In genomic region chr20:35478804-35479472, GRCh38 we compare ENCODE assay signal across 1 cellular context.
TF ChIP-seq lines count a peak whose summit lies in the region.

No MANE protein-coding gene starts in this region.

TF ChIP-seq in HepG2, 621 proteins besides CTCF, POLR2A, EP300 and RAD21 (continued from another document and continues in another):
- peak; percentile 57; the same call in 1 of the 2 replicates for TF ChIP-seq PATZ1 (CRISPR knock-in tag; IDR thresholded peaks at IDR 0.05)
- TF ChIP-seq NCOR1 (IDR thresholded peaks at IDR 0.05; ENCODE audit: borderline replicate concordance, low read length) = peak; percentile 64; the same call in 1 of the 2 replicates
- TF ChIP-seq SOX6 (IDR thresholded peaks at IDR 0.05) = no peak
- peak; percentile 69 for TF ChIP-seq SOX6 (CRISPR knock-in tag; IDR thresholded peaks at IDR 0.05)
- TF ChIP-seq PCBP2 (optimal IDR thresholded peaks at IDR 0.05; ENCODE audit: low read depth, low read length, poor library complexity, severe bottlenecking) = no peak
- no peak for TF ChIP-seq MAFG (CRISPR knock-in tag; IDR thresholded peaks at IDR 0.05)
- TF ChIP-seq ZNF12 (CRISPR knock-in tag; IDR thresholded peaks at IDR 0.05) = no peak
- TF ChIP-seq, protein P1, sequence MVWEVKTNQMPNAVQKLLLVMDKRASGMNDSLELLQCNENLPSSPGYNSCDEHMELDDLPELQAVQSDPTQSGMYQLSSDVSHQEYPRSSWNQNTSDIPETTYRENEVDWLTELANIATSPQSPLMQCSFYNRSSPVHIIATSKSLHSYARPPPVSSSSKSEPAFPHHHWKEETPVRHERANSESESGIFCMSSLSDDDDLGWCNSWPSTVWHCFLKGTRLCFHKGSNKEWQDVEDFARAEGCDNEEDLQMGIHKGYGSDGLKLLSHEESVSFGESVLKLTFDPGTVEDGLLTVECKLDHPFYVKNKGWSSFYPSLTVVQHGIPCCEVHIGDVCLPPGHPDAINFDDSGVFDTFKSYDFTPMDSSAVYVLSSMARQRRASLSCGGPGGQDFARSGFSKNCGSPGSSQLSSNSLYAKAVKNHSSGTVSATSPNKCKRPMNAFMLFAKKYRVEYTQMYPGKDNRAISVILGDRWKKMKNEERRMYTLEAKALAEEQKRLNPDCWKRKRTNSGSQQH (CRISPR knock-in tag; IDR thresholded peaks at IDR 0.05; ENCODE audit: low read depth) = no peak
- no peak for TF ChIP-seq ZNF18 (CRISPR knock-in tag; IDR thresholded peaks at IDR 0.05; ENCODE audit: insufficient replicate concordance)
- TF ChIP-seq, protein P2, sequence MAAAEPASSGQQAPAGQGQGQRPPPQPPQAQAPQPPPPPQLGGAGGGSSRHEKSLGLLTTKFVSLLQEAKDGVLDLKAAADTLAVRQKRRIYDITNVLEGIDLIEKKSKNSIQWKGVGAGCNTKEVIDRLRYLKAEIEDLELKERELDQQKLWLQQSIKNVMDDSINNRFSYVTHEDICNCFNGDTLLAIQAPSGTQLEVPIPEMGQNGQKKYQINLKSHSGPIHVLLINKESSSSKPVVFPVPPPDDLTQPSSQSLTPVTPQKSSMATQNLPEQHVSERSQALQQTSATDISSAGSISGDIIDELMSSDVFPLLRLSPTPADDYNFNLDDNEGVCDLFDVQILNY (CRISPR knock-in tag; conservative IDR thresholded peaks at IDR 0.05) = no peak
- TF ChIP-seq ATF2 (CRISPR knock-in tag; IDR thresholded peaks at IDR 0.05) = 0 out of 2 replicates have a peak, but pooled peaks have one; percentile 37
- no peak for TF ChIP-seq ZBTB8A (CRISPR knock-in tag; IDR thresholded peaks at IDR 0.05; ENCODE audit: borderline replicate concordance, low read depth)
- no peak for TF ChIP-seq SUZ12 (IDR thresholded peaks at IDR 0.05; ENCODE audit: low read depth, low read length)
- TF ChIP-seq GMEB1 (CRISPR knock-in tag; IDR thresholded peaks at IDR 0.05; ENCODE audit: borderline replicate concordance) = no peak
- TF ChIP-seq, protein P3, sequence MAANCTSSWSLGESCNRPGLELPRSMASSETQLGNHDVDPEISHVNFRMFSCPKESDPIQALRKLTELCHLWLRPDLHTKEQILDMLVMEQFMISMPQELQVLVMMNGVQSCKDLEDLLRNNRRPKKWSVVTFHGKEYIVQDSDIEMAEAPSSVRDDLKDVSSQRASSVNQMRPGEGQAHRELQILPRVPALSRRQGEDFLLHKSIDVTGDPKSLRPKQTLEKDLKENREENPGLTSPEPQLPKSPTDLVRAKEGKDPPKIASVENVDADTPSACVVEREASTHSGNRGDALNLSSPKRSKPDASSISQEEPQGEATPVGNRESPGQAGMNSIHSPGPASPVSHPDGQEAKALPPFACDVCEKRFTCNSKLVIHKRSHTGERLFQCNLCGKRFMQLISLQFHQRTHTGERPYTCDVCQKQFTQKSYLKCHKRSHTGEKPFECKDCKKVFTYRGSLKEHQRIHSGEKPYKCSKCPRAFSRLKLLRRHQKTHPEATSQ (CRISPR knock-in tag; IDR thresholded peaks at IDR 0.05; ENCODE audit: borderline replicate concordance) = no peak
- TF ChIP-seq, protein P4, sequence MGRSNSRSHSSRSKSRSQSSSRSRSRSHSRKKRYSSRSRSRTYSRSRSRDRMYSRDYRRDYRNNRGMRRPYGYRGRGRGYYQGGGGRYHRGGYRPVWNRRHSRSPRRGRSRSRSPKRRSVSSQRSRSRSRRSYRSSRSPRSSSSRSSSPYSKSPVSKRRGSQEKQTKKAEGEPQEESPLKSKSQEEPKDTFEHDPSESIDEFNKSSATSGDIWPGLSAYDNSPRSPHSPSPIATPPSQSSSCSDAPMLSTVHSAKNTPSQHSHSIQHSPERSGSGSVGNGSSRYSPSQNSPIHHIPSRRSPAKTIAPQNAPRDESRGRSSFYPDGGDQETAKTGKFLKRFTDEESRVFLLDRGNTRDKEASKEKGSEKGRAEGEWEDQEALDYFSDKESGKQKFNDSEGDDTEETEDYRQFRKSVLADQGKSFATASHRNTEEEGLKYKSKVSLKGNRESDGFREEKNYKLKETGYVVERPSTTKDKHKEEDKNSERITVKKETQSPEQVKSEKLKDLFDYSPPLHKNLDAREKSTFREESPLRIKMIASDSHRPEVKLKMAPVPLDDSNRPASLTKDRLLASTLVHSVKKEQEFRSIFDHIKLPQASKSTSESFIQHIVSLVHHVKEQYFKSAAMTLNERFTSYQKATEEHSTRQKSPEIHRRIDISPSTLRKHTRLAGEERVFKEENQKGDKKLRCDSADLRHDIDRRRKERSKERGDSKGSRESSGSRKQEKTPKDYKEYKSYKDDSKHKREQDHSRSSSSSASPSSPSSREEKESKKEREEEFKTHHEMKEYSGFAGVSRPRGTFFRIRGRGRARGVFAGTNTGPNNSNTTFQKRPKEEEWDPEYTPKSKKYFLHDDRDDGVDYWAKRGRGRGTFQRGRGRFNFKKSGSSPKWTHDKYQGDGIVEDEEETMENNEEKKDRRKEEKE (IDR thresholded peaks at IDR 0.05) = no peak
- peak; percentile 78 for TF ChIP-seq BORCS8-MEF2B (CRISPR knock-in tag; IDR thresholded peaks at IDR 0.05)
- no peak for TF ChIP-seq PAX8 (CRISPR knock-in tag; IDR thresholded peaks at IDR 0.05; ENCODE audit: borderline replicate concordance)
- TF ChIP-seq ZNF576 (CRISPR knock-in tag; IDR thresholded peaks at IDR 0.05) = no peak
- TF ChIP-seq, protein P5, sequence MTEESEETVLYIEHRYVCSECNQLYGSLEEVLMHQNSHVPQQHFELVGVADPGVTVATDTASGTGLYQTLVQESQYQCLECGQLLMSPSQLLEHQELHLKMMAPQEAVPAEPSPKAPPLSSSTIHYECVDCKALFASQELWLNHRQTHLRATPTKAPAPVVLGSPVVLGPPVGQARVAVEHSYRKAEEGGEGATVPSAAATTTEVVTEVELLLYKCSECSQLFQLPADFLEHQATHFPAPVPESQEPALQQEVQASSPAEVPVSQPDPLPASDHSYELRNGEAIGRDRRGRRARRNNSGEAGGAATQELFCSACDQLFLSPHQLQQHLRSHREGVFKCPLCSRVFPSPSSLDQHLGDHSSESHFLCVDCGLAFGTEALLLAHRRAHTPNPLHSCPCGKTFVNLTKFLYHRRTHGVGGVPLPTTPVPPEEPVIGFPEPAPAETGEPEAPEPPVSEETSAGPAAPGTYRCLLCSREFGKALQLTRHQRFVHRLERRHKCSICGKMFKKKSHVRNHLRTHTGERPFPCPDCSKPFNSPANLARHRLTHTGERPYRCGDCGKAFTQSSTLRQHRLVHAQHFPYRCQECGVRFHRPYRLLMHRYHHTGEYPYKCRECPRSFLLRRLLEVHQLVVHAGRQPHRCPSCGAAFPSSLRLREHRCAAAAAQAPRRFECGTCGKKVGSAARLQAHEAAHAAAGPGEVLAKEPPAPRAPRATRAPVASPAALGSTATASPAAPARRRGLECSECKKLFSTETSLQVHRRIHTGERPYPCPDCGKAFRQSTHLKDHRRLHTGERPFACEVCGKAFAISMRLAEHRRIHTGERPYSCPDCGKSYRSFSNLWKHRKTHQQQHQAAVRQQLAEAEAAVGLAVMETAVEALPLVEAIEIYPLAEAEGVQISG (CRISPR knock-in tag; IDR thresholded peaks at IDR 0.05) = peak; percentile 45; the same call in 1 of the 2 replicates
- 0 out of 2 replicates have a peak, but pooled peaks have one; percentile 27 for TF ChIP-seq KDM3A (CRISPR knock-in tag; IDR thresholded peaks at IDR 0.05; ENCODE audit: low read depth)
- no peak for TF ChIP-seq SETDB1 (CRISPR knock-in tag; IDR thresholded peaks at IDR 0.05; ENCODE audit: borderline replicate concordance)
- TF ChIP-seq NR2C2 (CRISPR knock-in tag; IDR thresholded peaks at IDR 0.05; ENCODE audit: borderline replicate concordance) = no peak
- TF ChIP-seq SOX13 (IDR thresholded peaks at IDR 0.05) = no peak
- peak in 1 of 2 experiments; percentile 57; a peak in 1 of 4 replicates for TF ChIP-seq SOX13 (CRISPR knock-in tag; conservative IDR thresholded peaks at IDR 0.05 in 1 of 2, IDR thresholded peaks at IDR 0.05 in 1 of 2)
- TF ChIP-seq, protein P6, sequence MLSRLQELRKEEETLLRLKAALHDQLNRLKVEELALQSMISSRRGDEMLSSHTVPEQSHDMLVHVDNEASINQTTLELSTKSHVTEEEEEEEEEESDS (CRISPR knock-in tag; IDR thresholded peaks at IDR 0.05; ENCODE audit: borderline replicate concordance) = no peak
- 0 out of 2 replicates have a peak, but pooled peaks have one; percentile 21 for TF ChIP-seq ERF (CRISPR knock-in tag; IDR thresholded peaks at IDR 0.05)
- TF ChIP-seq, protein P7, sequence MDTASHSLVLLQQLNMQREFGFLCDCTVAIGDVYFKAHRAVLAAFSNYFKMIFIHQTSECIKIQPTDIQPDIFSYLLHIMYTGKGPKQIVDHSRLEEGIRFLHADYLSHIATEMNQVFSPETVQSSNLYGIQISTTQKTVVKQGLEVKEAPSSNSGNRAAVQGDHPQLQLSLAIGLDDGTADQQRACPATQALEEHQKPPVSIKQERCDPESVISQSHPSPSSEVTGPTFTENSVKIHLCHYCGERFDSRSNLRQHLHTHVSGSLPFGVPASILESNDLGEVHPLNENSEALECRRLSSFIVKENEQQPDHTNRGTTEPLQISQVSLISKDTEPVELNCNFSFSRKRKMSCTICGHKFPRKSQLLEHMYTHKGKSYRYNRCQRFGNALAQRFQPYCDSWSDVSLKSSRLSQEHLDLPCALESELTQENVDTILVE (CRISPR knock-in tag; IDR thresholded peaks at IDR 0.05) = no peak
- TF ChIP-seq, protein P8, sequence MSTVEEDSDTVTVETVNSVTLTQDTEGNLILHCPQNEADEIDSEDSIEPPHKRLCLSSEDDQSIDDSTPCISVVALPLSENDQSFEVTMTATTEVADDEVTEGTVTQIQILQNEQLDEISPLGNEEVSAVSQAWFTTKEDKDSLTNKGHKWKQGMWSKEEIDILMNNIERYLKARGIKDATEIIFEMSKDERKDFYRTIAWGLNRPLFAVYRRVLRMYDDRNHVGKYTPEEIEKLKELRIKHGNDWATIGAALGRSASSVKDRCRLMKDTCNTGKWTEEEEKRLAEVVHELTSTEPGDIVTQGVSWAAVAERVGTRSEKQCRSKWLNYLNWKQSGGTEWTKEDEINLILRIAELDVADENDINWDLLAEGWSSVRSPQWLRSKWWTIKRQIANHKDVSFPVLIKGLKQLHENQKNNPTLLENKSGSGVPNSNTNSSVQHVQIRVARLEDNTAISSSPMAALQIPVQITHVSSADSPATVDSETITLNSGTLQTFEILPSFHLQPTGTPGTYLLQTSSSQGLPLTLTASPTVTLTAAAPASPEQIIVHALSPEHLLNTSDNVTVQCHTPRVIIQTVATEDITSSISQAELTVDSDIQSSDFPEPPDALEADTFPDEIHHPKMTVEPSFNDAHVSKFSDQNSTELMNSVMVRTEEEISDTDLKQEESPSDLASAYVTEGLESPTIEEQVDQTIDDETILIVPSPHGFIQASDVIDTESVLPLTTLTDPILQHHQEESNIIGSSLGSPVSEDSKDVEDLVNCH (CRISPR knock-in tag; IDR thresholded peaks at IDR 0.05) = no peak
- peak; percentile 57; the same call in 1 of the 2 replicates for TF ChIP-seq ZNF550 (CRISPR knock-in tag; IDR thresholded peaks at IDR 0.05; ENCODE audit: borderline replicate concordance)
- peak; percentile 82 for TF ChIP-seq XRCC5 (optimal IDR thresholded peaks at IDR 0.05; ENCODE audit: low read length)
- no peak for TF ChIP-seq GLI4 (CRISPR knock-in tag; IDR thresholded peaks at IDR 0.05; ENCODE audit: borderline replicate concordance)
- TF ChIP-seq HDAC6 (IDR thresholded peaks at IDR 0.05; ENCODE audit: low read depth, low read length) = no peak
- no peak for TF ChIP-seq ZNF598 (CRISPR knock-in tag; IDR thresholded peaks at IDR 0.05; ENCODE audit: borderline replicate concordance)
